8 cellular contexts compared by ENCODE assay signal in genomic region chr1:89598450-89599331, GRCh38. TPM values are rescaled to one million over a fixed set of nuclear protein-coding genes. Genes with fewer than 3 reads are reported as not detected.
A peak's percentile ranks its signal among the peaks of the same experiment; 100 is the strongest.
DNase-seq lines count a peak whose midpoint lies in the region; ATAC-seq and TF ChIP-seq lines count a peak whose summit lies in the region.

No MANE protein-coding gene starts in this region.

- H3K36me3 Mint-ChIP-seq in activated CD4-positive, alpha-beta T cell treated with anti-CD3 and anti-CD28 coated beads for 36 hours (ENCODE audit: low read depth), result peaks cover 45% of the 10 kb centered on the region

- no peaks in the 10 kb centered on the region for H3K9me3 Mint-ChIP-seq in activated CD4-positive, alpha-beta T cell treated with anti-CD3 and anti-CD28 coated beads for 36 hours (ENCODE audit: low read depth)

- peak overlapping the region; percentile 99 for H3K27ac Mint-ChIP-seq in activated CD4-positive, alpha-beta T cell treated with anti-CD3 and anti-CD28 coated beads for 36 hours

- peak; percentile 81 for TF ChIP-seq CTCF in PC-9 (conservative IDR thresholded peaks at IDR 0.05)
- TF ChIP-seq CTCF in choroid plexus epithelial cell (conservative IDR thresholded peaks at IDR 0.05; ENCODE audit: low read depth, low read length), result peak; percentile 65
- peak; percentile 66 for TF ChIP-seq CTCF in lower lobe of right lung (IDR thresholded peaks at IDR 0.05)

- H3K4me1 ChIP-seq in PC-9 (replicated peaks; ENCODE audit: insufficient read depth) (no peaks in the 10 kb centered on the region), lower lobe of right lung (no peaks in the 10 kb centered on the region)

- no peaks in the 10 kb centered on the region for H3K79me2 ChIP-seq in PC-9 (ENCODE audit: low read depth)

- H3K4me2 ChIP-seq in PC-9, result no peak overlapping the region

- CTCF ChIA-PET in activated CD4-positive, alpha-beta T cell treated with anti-CD3 and anti-CD28 coated beads for 36 hours (lab: Charles Lee), result interaction anchor here (0.6 to 3.8 kb wide), 20 partner anchors 8 to 506 kb away, joined by 3 to 25 read pairs (median 4); no protein-coding TSS in a partner anchor
- CTCF ChIA-PET in PC-9 (lab: Charles Lee), result interaction anchor here (0.7 kb wide), 1 partner anchor 517 kb away, joined by 4 read pairs; no protein-coding TSS in a partner anchor

- H3K36me3 ChIP-seq in PC-9 (ENCODE audit: low read depth), result no peaks in the 10 kb centered on the region
- H3K36me3 ChIP-seq in lower lobe of right lung, result no peaks in the 10 kb centered on the region

- H3K9me3 ChIP-seq in PC-9 (ENCODE audit: insufficient read depth, low read depth) (no peaks in the 10 kb centered on the region), lower lobe of right lung (no peaks in the 10 kb centered on the region)

- H3K9me2 ChIP-seq in PC-9 (ENCODE audit: insufficient read depth), result no peaks in the 10 kb centered on the region

- peaks cover 5% of the 10 kb centered on the region; the same call in 1 of the 2 replicates for H3F3A ChIP-seq in PC-9 (ENCODE audit: insufficient read depth, low read depth)

- POLR2A ChIA-PET in activated CD4-positive, alpha-beta T cell treated with anti-CD3 and anti-CD28 coated beads for 36 hours (lab: Charles Lee), result interaction anchor here (0.6 kb wide), 1 partner anchor 9 kb away, joined by 4 read pairs; no protein-coding TSS in a partner anchor
- POLR2A ChIA-PET in PC-9 (lab: Charles Lee; ENCODE audit: unreplicated experiment), result no interaction called here

- peak; percentile 14 for ATAC-seq in activated CD4-positive, alpha-beta T cell treated with anti-CD3 and anti-CD28 coated beads for 36 hours
- ATAC-seq in lower lobe of right lung (peak; percentile 71 to 82), GM18873 (IDR thresholded peaks at IDR 0.05; ENCODE audit: low FRiP score, unreplicated experiment) (no peak)

- no peaks in the 10 kb centered on the region for H3K27me3 Mint-ChIP-seq in activated CD4-positive, alpha-beta T cell treated with anti-CD3 and anti-CD28 coated beads for 36 hours

- H4K20me1 ChIP-seq in PC-9 (ENCODE audit: insufficient read depth), result no peaks in the 10 kb centered on the region

- H3K4me3 ChIP-seq in PC-9 (no peak overlapping the region), choroid plexus epithelial cell (ENCODE audit: low read depth, low read length) (no peak overlapping the region), lower lobe of right lung (no peak overlapping the region)

- H3K27me3 ChIP-seq in PC-9 (ENCODE audit: insufficient read depth, low read depth), result no peaks in the 10 kb centered on the region
- H3K27me3 ChIP-seq in lower lobe of right lung (ENCODE audit: low read depth), result no peaks in the 10 kb centered on the region

- no peak for DNase-seq in activated CD4-positive, alpha-beta T cell treated with anti-CD3 and anti-CD28 coated beads for 36 hours
- DNase-seq in activated CD4-positive, alpha-beta T cell treated with anti-CD3 and anti-CD28 coated beads, Interleukin-2, amount 50 U/mL, for 1 hour, result no peak
- DNase-seq in HuH-7 (ENCODE audit: low spot score) (peak; percentile 50), PC-9 (no peak), choroid plexus epithelial cell (ENCODE audit: low read depth) (peak; percentile 68), lower lobe of right lung (no peak), cerebellar nuclear complex (lab: John Stamatoyannopoulos, UW) (no peak)

- intact Hi-C loops in activated CD4-positive, alpha-beta T cell treated with anti-CD3 and anti-CD28 coated beads for 36 hours (cut with DNase I, micrococcal nuclease), result loop anchor here (1.0 to 2.0 kb wide), 4 partner anchors 8 to 116 kb away; no protein-coding TSS in a partner anchor
- intact Hi-C loops in PC-9 (cut with micrococcal nuclease; ENCODE audit: unreplicated experiment) (loop anchor here (1.0 to 2.0 kb wide), 2 partner anchors 115 to 164 kb away; no protein-coding TSS in a partner anchor), lower lobe of right lung (cut with DNase I) (no loop called here)

- H3K27ac ChIP-seq in PC-9 (no peak overlapping the region), lower lobe of right lung (no peak overlapping the region)

- H2AFZ ChIP-seq in PC-9, result no peak overlapping the region

- no peak overlapping the region for H3K4me3 Mint-ChIP-seq in activated CD4-positive, alpha-beta T cell treated with anti-CD3 and anti-CD28 coated beads for 36 hours

- no TSS peak for BruUV-seq in PC-9 (replicated peaks; lab: Mats Ljungman, UMichigan)

- peaks cover 85% of the 10 kb centered on the region for H3K4me1 Mint-ChIP-seq in activated CD4-positive, alpha-beta T cell treated with anti-CD3 and anti-CD28 coated beads for 36 hours

RNA-seq across cellular contexts. Expression of gene LRRC8C, which starts 34.2 kb away (rescaled TPM):
- 10 to 100 TPM; 31.5 to 37.1 TPM for total RNA-seq in activated CD4-positive, alpha-beta T cell treated with anti-CD3 and anti-CD28 coated beads for 36 hours
- total RNA-seq in PC-9 (2021) (2.0 and 2.2 TPM in 2 replicates), lower lobe of right lung (13.0 TPM)

Comparison
In these comparisons a context has a peak if more than half of its experiments do, and no peak if none do; other contexts are left out.
1. DNase-seq: peak in HuH-7 (single experiment) and choroid plexus epithelial cell (single experiment); none in activated CD4-positive, alpha-beta T cell treated with anti-CD3 and anti-CD28 coated beads for 36 hours (single experiment), activated CD4-positive, alpha-beta T cell treated with anti-CD3 and anti-CD28 coated beads, Interleukin-2, amount 50 U/mL, for 1 hour (single experiment), PC-9 (0 of 2), lower lobe of right lung (single experiment) and cerebellar nuclear complex (0 of 2).
2. Peak in every context shown above with its lines, with median percentiles within 50 percentile points of each other: CTCF ChIP-seq.